In genomic region chr7:27739301-27739913, GRCh38 we compare ENCODE assay signal across 8 cellular contexts. TPM values are rescaled to one million over a fixed set of nuclear protein-coding genes. Genes with fewer than 3 reads are reported as not detected.
A peak's percentile ranks its signal among the peaks of the same experiment; 100 is the strongest.
DNase-seq lines count a peak whose midpoint lies in the region; ATAC-seq and TF ChIP-seq lines count a peak whose summit lies in the region.

No MANE protein-coding gene starts in this region.

- peak overlapping the region; percentile 86 for H3K4me2 ChIP-seq in mammary epithelial cell (ENCODE audit: insufficient read depth, low read depth, low read length)

- TF ChIP-seq POLR2A in right lobe of liver (IDR thresholded peaks at IDR 0.05) (no peak), upper lobe of left lung (IDR thresholded peaks at IDR 0.05) (no peak)

- CTCF ChIA-PET in mammary epithelial cell (lab: Charles Lee; ENCODE audit: low non-redundant PET): interaction anchor here (1.0 kb wide), 1 partner anchor 560 kb away, joined by 4 read pairs; no protein-coding TSS in a partner anchor

- in situ Hi-C loops in mammary epithelial cell (cut with MboI; ENCODE audit: low sequenced_read_pairs in 2 of 2): no loop called here

- peak; percentile 76 for DNase-seq in A172 (ENCODE audit: low spot score)
- DNase-seq in GM12864 (ENCODE audit: low read depth): no peak
- DNase-seq in NOMO-1 treated with DMSO at 0.1 percent for 48 hours (lab: John Stamatoyannopoulos, UW; ENCODE audit: unreplicated experiment): peak; percentile 67
- no peak for DNase-seq in mammary epithelial cell
- no peak for DNase-seq in right lobe of liver
- DNase-seq in upper lobe of left lung: peak in 1 of 2 donors; percentile 28
- DNase-seq in ureter (ENCODE audit: low spot score): no peak

- intact Hi-C loops in mammary epithelial cell (cut with micrococcal nuclease): no loop called here
- intact Hi-C loops in right lobe of liver (cut with DNase I): no loop called here

- peak overlapping the region; percentile 99 for H3K9ac ChIP-seq in mammary epithelial cell (ENCODE audit: insufficient read depth, low read length)

- 6% methylated on average over 15 of the region's 17 CpGs for WGBS in mammary epithelial cell (ENCODE audit: low coverage, missing lambda C conversion rate)
- WGBS in right lobe of liver (ENCODE audit: insufficient coverage, low coverage, low lambda C conversion rate, missing lambda C conversion rate): 1% methylated on average over 17 of the region's 17 CpGs
- 4% methylated on average over 16 to 17 of the region's 17 CpGs for WGBS in upper lobe of left lung, 2 donors

- peak overlapping the region; percentile 96 for H3K27ac ChIP-seq in mammary epithelial cell (ENCODE audit: insufficient read depth, low read depth, low read length)
- H3K27ac ChIP-seq in right lobe of liver: peak overlapping the region; percentile 91 to 98 (median 95)
- peak overlapping the region; percentile 95 to 99 (median 98) for H3K27ac ChIP-seq in upper lobe of left lung

- no TSS peak for BruUV-seq in mammary epithelial cell (replicated peaks; lab: Mats Ljungman, UMichigan)

- H3K27me3 ChIP-seq in mammary epithelial cell (ENCODE audit: insufficient read depth, low read length) (no peaks in the 10 kb centered on the region), right lobe of liver (no peaks in the 10 kb centered on the region), upper lobe of left lung (no peaks in the 10 kb centered on the region)

- H3K4me3 ChIP-seq in GM12864 (ENCODE audit: low read depth, low read length) (peak overlapping the region; percentile 88), mammary epithelial cell (replicated peaks in 1 of 3; ENCODE audit: insufficient read depth in 1 of 3, low read depth in 2 of 3, low read length in 3 of 3) (peak overlapping the region; percentile 80 to 97 (median 96)), right lobe of liver (peak overlapping the region; percentile 70 to 85 (median 82)), upper lobe of left lung (peak overlapping the region; percentile 71 to 85 (median 72))

- peaks cover 34% of the 10 kb centered on the region for H3K79me2 ChIP-seq in mammary epithelial cell (ENCODE audit: insufficient read depth, low read length)

- dilution Hi-C loops in mammary epithelial cell (cut with HindIII; ENCODE audit: low sequenced_read_pairs): no loop called here

- TF ChIP-seq EP300 in upper lobe of left lung (IDR thresholded peaks at IDR 0.05): no peak

- TF ChIP-seq CTCF in GM12864 (IDR thresholded peaks at IDR 0.05; ENCODE audit: low read depth, low read length, missing control alignments) (no peak), mammary epithelial cell (conservative IDR thresholded peaks at IDR 0.05 in 1 of 2, IDR thresholded peaks at IDR 0.05 in 1 of 2; ENCODE audit: extremely low read depth in 1 of 2, insufficient read depth in 1 of 2, low read depth in 1 of 2, low read length in 2 of 2) (no peak), right lobe of liver (IDR thresholded peaks at IDR 0.05) (no peak), upper lobe of left lung (IDR thresholded peaks at IDR 0.05) (no peak)

- peak; percentile 35 for ATAC-seq in HG02840 (IDR thresholded peaks at IDR 0.05; ENCODE audit: low FRiP score, unreplicated experiment)
- peak; percentile 23 to 53 (median 42) for ATAC-seq in right lobe of liver
- ATAC-seq in upper lobe of left lung (ENCODE audit: low FRiP score in 2 of 2): peak; percentile 71 to 77

- no peaks in the 10 kb centered on the region for H4K20me1 ChIP-seq in mammary epithelial cell (ENCODE audit: insufficient read depth, low read length)

- no peaks in the 10 kb centered on the region for H3K36me3 ChIP-seq in mammary epithelial cell (ENCODE audit: insufficient read depth, low read length)
- no peaks in the 10 kb centered on the region for H3K36me3 ChIP-seq in right lobe of liver
- H3K36me3 ChIP-seq in upper lobe of left lung: no peaks in the 10 kb centered on the region

- H2AFZ ChIP-seq in mammary epithelial cell (ENCODE audit: low read depth, low read length): peak overlapping the region; percentile 97

- H3K4me1 ChIP-seq in mammary epithelial cell (ENCODE audit: insufficient read depth, low read length) (peaks cover 9% of the 10 kb centered on the region), right lobe of liver (peaks cover 0 to 59% (median 9%) of the 10 kb centered on the region in 4 donors), upper lobe of left lung (peaks cover 27 to 51% (median 31%) of the 10 kb centered on the region in 4 donors)

- no peaks in the 10 kb centered on the region for H3K9me3 ChIP-seq in mammary epithelial cell (replicated peaks; ENCODE audit: insufficient read depth, low read length)
- no peaks in the 10 kb centered on the region for H3K9me3 ChIP-seq in right lobe of liver
- no peaks in the 10 kb centered on the region for H3K9me3 ChIP-seq in upper lobe of left lung

RNA-seq across cellular contexts. Expression of gene TAX1BP1, which starts 0.6 kb away (rescaled TPM):
- 159 and 174 TPM in 2 replicates for total RNA-seq in A172 (2014; rRNA removed; shearing (Covaris generic))
- 10 to 100 TPM; 84.1 to 93.5 TPM for total RNA-seq in mammary epithelial cell
- polyA plus RNA-seq in mammary epithelial cell: 40.3 TPM
- 71.5 TPM for polyA minus RNA-seq in mammary epithelial cell
- total RNA-seq in right lobe of liver: 10 to 100 TPM; 39.2 to 63.8 (median 47.4) TPM
- total RNA-seq in upper lobe of left lung: 100 to 1,000 TPM in 3 of 6 donors, 10 to 100 TPM in 3; 66.8 to 175 (median 100) TPM
- 146 TPM for total RNA-seq in ureter

Comparison
In these comparisons a context has a peak if more than half of its experiments do, and no peak if none do; other contexts are left out.
1. DNase-seq: peak in A172 (single experiment) and NOMO-1 treated with DMSO at 0.1 percent for 48 hours (single experiment); none in GM12864 (single experiment), mammary epithelial cell (single experiment), right lobe of liver (0 of 3) and ureter (single experiment).
2. Peak in every context shown above with its lines, with median percentiles within 50 percentile points of each other: H3K4me3 ChIP-seq, ATAC-seq and H3K27ac ChIP-seq.